6 cellular contexts compared by ENCODE assay signal in the genomic region with DNA sequence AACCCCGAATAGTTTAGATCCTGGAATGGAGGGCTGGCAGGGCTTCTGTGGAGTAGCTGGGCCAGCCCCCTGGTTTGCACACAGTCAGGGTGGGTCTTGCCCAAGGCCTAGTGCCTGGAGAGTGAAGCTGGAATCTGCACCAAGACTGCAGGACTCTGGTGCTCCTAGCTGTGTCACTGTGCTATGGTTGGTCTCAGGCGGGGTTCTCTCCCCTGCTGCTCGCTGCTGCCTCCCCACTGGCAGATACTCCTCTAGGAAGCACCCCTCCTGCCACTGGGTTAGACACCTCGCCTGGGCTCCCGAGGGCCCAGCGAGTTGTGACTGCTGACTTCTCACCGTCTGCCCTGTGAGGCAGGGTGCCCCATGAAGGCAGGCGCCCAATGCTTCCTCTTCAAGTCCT. TPM values are rescaled to one million over a fixed set of nuclear protein-coding genes. Genes with fewer than 3 reads are reported as not detected.
"Had no signal": no experiment of that assay in that cellular context is flagged by ENCODE, and none has a peak within 500 bp of the region (broad histone marks: within the 10 kb centered on the region; RNA-seq: fewer than 3 reads in every experiment).

No MANE protein-coding gene starts in this region.

RNA-seq across cellular contexts. Expression of a gene that starts 27.9 kb away (rescaled TPM):
- total RNA-seq: activated CD4-positive, alpha-beta memory T cell treated with anti-CD3 and anti-CD28 coated beads, Interleukin-2, amount 10 ng/mL, durations not matched to agents 7 days and 5 days; activated CD4-positive, alpha-beta T cell treated with anti-CD3 and anti-CD28 coated beads, Interleukin-2, amount 10 ng/mL, durations not matched to agents 7 days and 5 days; activated naive CD4-positive, alpha-beta T cell treated with anti-CD3 and anti-CD28 coated beads, Interleukin-2, amount 50 U/mL, for 72 hours; activated naive CD8-positive, alpha-beta T cell treated with anti-CD3 and anti-CD28 coated beads, Interleukin-2, amount 10 ng/mL, durations not matched to agents 7 days and 5 days; activated T-cell treated with anti-CD3 and anti-CD28 coated beads, Interleukin-2, amount 50 U/mL, for 72 hours; T-helper 2 cell treated with Interferon-gamma antibody and Interleukin-4, amounts not matched to agents 100 ng/mL and 5 ng/mL, for 36 hours had no signal
